In the genomic region with DNA sequence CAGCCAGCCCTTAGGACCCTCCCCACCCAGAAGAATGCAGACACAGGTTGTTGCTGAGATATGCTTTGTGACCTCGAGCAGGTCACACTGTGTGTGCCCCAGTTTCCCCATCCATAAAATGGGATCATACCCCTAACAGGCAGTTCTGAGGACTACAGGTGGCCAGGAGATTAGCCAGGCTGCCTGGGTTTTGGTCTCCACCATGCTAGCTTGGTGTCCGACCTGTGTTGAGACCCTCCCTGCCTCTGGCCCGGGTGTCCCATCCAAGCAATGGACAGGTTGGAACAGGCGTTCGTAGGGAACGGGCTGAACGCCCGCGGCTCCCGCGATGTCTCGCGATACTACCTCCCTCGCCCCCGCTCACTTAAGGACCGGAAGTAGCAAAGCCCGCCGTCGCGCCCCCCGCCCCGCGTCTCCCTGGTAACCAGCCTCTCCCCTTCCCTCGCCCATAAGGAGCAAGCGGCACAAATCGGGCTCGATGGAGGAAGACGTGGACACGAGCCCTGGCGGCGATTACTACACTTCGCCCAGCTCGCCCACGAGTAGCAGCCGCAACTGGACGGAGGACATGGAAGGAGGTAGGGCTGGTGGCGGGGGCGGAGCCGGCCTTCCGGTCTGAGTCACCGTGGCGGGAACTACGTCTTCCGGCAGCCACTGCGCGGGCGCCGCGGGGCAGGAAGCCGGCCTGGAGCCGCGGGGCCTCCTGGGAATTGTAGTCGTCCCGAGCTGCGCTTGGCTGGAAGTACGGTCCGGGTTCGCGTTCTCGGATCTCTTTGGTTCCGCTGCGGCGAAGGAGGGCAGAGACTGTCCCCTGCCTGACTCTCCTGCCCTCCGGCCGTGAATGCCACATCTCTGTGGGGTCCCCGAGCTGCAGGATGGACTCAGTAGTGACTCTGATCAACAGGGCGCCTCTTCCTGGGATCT, we compare ENCODE assay signal across 1 cellular context.
TF ChIP-seq lines count a peak whose summit lies in the region.

No MANE protein-coding gene starts in this region.

TF ChIP-seq in WTC11, 78 proteins besides CTCF, POLR2A, EP300 and RAD21 (continued from another document and continues in another):
- peak; percentile 80; the same call in 1 of the 2 replicates for TF ChIP-seq E2F5 (CRISPR knock-in tag; IDR thresholded peaks at IDR 0.05)
- peak; percentile 69 for TF ChIP-seq SP1 (CRISPR knock-in tag; conservative IDR thresholded peaks at IDR 0.05)
- peak; percentile 71 for TF ChIP-seq FOXK1 (CRISPR knock-in tag; IDR thresholded peaks at IDR 0.05)
- no peak for TF ChIP-seq NR3C1 (CRISPR knock-in tag; conservative IDR thresholded peaks at IDR 0.05; ENCODE audit: low read depth)
- 0 out of 2 replicates have a peak, but pooled peaks have one; percentile 46 for TF ChIP-seq TEAD1 (CRISPR knock-in tag; IDR thresholded peaks at IDR 0.05)
- peak; percentile 50; the same call in 1 of the 2 replicates for TF ChIP-seq MYBL2 (CRISPR knock-in tag; IDR thresholded peaks at IDR 0.05)
- TF ChIP-seq, protein P1, sequence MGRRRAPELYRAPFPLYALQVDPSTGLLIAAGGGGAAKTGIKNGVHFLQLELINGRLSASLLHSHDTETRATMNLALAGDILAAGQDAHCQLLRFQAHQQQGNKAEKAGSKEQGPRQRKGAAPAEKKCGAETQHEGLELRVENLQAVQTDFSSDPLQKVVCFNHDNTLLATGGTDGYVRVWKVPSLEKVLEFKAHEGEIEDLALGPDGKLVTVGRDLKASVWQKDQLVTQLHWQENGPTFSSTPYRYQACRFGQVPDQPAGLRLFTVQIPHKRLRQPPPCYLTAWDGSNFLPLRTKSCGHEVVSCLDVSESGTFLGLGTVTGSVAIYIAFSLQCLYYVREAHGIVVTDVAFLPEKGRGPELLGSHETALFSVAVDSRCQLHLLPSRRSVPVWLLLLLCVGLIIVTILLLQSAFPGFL (CRISPR knock-in tag; IDR thresholded peaks at IDR 0.05; ENCODE audit: borderline replicate concordance) = no peak
- TF ChIP-seq ZNF281 (CRISPR knock-in tag; IDR thresholded peaks at IDR 0.05) = no peak
- no peak for TF ChIP-seq RELA (CRISPR knock-in tag; IDR thresholded peaks at IDR 0.05; ENCODE audit: borderline replicate concordance)
- TF ChIP-seq ERG (CRISPR knock-in tag; IDR thresholded peaks at IDR 0.05) = peak; percentile 48; the same call in 1 of the 2 replicates
- TF ChIP-seq ATF1 (CRISPR knock-in tag; IDR thresholded peaks at IDR 0.05) = no peak
- TF ChIP-seq E2F1 (CRISPR knock-in tag; IDR thresholded peaks at IDR 0.05) = no peak
- TF ChIP-seq ZNF532 (CRISPR knock-in tag; IDR thresholded peaks at IDR 0.05; ENCODE audit: borderline replicate concordance) = no peak
- TF ChIP-seq ARID4B (CRISPR knock-in tag; IDR thresholded peaks at IDR 0.05; ENCODE audit: borderline replicate concordance) = no peak
- TF ChIP-seq, protein P2, sequence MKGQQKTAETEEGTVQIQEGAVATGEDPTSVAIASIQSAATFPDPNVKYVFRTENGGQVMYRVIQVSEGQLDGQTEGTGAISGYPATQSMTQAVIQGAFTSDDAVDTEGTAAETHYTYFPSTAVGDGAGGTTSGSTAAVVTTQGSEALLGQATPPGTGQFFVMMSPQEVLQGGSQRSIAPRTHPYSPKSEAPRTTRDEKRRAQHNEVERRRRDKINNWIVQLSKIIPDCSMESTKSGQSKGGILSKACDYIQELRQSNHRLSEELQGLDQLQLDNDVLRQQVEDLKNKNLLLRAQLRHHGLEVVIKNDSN (CRISPR knock-in tag; IDR thresholded peaks at IDR 0.05) = peak; percentile 40; the same call in 1 of the 2 replicates
- TF ChIP-seq EMX1 (CRISPR knock-in tag; IDR thresholded peaks at IDR 0.05) = 0 out of 2 replicates have a peak, but pooled peaks have one; percentile 59
- TF ChIP-seq TP53 (CRISPR knock-in tag; IDR thresholded peaks at IDR 0.05) = no peak
- TF ChIP-seq ZNF232 (CRISPR knock-in tag; IDR thresholded peaks at IDR 0.05) = no peak
- TF ChIP-seq STAT6 (CRISPR knock-in tag; conservative IDR thresholded peaks at IDR 0.05; ENCODE audit: low read depth) = no peak
- 0 out of 2 replicates have a peak, but pooled peaks have one; percentile 59 for TF ChIP-seq ZNF671 (CRISPR knock-in tag; IDR thresholded peaks at IDR 0.05)
- TF ChIP-seq, protein P3, sequence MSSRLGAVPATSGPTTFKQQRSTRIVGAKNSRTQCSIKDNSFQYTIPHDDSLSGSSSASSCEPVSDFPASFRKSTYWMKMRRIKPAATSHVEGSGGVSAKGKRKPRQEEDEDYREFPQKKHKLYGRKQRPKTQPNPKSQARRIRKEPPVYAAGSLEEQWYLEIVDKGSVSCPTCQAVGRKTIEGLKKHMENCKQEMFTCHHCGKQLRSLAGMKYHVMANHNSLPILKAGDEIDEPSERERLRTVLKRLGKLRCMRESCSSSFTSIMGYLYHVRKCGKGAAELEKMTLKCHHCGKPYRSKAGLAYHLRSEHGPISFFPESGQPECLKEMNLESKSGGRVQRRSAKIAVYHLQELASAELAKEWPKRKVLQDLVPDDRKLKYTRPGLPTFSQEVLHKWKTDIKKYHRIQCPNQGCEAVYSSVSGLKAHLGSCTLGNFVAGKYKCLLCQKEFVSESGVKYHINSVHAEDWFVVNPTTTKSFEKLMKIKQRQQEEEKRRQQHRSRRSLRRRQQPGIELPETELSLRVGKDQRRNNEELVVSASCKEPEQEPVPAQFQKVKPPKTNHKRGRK (CRISPR knock-in tag; IDR thresholded peaks at IDR 0.05; ENCODE audit: borderline replicate concordance) = no peak
- TF ChIP-seq CREB1 (CRISPR knock-in tag; IDR thresholded peaks at IDR 0.05) = no peak
- TF ChIP-seq ZNF138 (CRISPR knock-in tag; conservative IDR thresholded peaks at IDR 0.05) = no peak
- no peak for TF ChIP-seq ZNF121 (CRISPR knock-in tag; IDR thresholded peaks at IDR 0.05)
- no peak for TF ChIP-seq ZNF263 (CRISPR knock-in tag; IDR thresholded peaks at IDR 0.05; ENCODE audit: low read depth)
- no peak for TF ChIP-seq JUN (CRISPR knock-in tag; IDR thresholded peaks at IDR 0.05)
- TF ChIP-seq CBFB (CRISPR knock-in tag; IDR thresholded peaks at IDR 0.05; ENCODE audit: low read depth) = no peak
